In the genomic region with DNA sequence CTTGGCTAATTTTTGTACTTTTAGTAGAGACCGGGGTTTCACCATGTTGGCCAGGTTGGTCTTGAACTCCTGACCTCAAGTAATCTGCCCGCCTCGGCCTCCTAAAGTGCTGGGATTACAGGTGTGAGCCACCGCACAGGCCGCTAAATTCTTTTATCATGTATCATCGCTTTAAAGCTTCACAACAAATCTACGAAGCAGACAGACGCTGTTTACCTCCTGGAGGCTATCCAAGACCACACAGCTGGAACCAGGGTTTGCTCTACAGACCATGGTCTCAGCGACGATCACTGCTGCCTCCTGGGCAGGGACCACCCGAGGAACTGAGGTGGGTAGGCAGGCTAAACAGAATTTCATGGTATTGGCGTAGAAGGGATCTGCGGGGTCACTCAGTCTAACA, we compare ENCODE assay signal across 17 cellular contexts. TPM values are rescaled to one million over a fixed set of nuclear protein-coding genes. Genes with fewer than 3 reads are reported as not detected.
DNase-seq lines count a peak whose midpoint lies in the region; ATAC-seq and TF ChIP-seq lines count a peak whose summit lies in the region.
"Had no signal": no experiment of that assay in that cellular context is flagged by ENCODE, and none has a peak within 500 bp of the region (broad histone marks: within the 10 kb centered on the region; RNA-seq: fewer than 3 reads in every experiment).

No MANE protein-coding gene starts in this region.

- no peak overlapping the region for H3K14ac ChIP-seq in IMR-90 (replicated peaks; ENCODE audit: low read depth, low read length)

- H3K36me3 ChIP-seq in IMR-90 (ENCODE audit: control insufficient read depth, insufficient read depth, low read length) = no peaks in the 10 kb centered on the region
- H3K36me3 ChIP-seq: HAP-1, left ventricle myocardium inferior, uterus had no signal

- peaks cover 15% of the 10 kb centered on the region for H3K4me1 ChIP-seq in IMR-90 (ENCODE audit: control insufficient read depth, insufficient read depth, low read length)
- H3K4me1 ChIP-seq: HAP-1, uterus had no signal

- no peak overlapping the region for H2BK5ac ChIP-seq in IMR-90 (ENCODE audit: low read depth, low read length, poor library complexity, severe bottlenecking)

- TF ChIP-seq RAD21 in IMR-90 (IDR thresholded peaks at IDR 0.05; ENCODE audit: low read length) = no peak

- H2AFZ ChIP-seq in IMR-90 (replicated peaks; ENCODE audit: low read length, poor library complexity) = peak overlapping the region; percentile 71

- TF ChIP-seq POLR2A in IMR-90 (IDR thresholded peaks at IDR 0.05; ENCODE audit: low read depth, low read length) = no peak

- peak overlapping the region; percentile 96 for H2BK20ac ChIP-seq in IMR-90 (ENCODE audit: low read depth, low read length)

- no peak overlapping the region for H3K23ac ChIP-seq in IMR-90 (ENCODE audit: low read depth, low read length)

- dilution Hi-C loops in IMR-90 (cut with HindIII; ENCODE audit: low sequenced_read_pairs, unreplicated experiment) = no loop called here

- H2AK5ac ChIP-seq in IMR-90 (ENCODE audit: low read depth, low read length) = peak overlapping the region; percentile 93

- ATAC-seq in IMR-90 (ENCODE audit: low read depth) (no peak), GM19463 (IDR thresholded peaks at IDR 0.05; ENCODE audit: unreplicated experiment) (no peak), HG02885 (IDR thresholded peaks at IDR 0.05; ENCODE audit: poor library complexity, unreplicated experiment) (no peak), HG03097 (IDR thresholded peaks at IDR 0.05; ENCODE audit: low FRiP score, unreplicated experiment) (no peak)

- DNase-seq in COR-L47 (lab: John Stamatoyannopoulos, UW) (peak; percentile 76), IMR-90 (peak; percentile 47), SHP77 treated with DMSO at 0.1 percent for 48 hours (lab: John Stamatoyannopoulos, UW) (peak; percentile 4), kidney tubule cell (ENCODE audit: low spot score) (peak; percentile 52), COLO829 (ENCODE audit: low spot score) (no peak)
- DNase-seq: NCI-H1417 treated with DMSO at 0.1 percent for 48 hours, NCI-H2227 treated with DMSO at 0.1 percent for 48 hours had no signal

- peak overlapping the region; percentile 83 for H3K4ac ChIP-seq in IMR-90 (ENCODE audit: low read depth, low read length)

- H3K18ac ChIP-seq in IMR-90 (ENCODE audit: low read depth, low read length) = 0 out of 2 replicates have a peak overlapping the region, but pooled peaks have one; percentile 6

- peak overlapping the region; percentile 41 to 47; a peak in 2 of 4 replicates for H4K8ac ChIP-seq in IMR-90 (ENCODE audit: low read depth in 2 of 2, low read length in 2 of 2)

- BruUV-seq in IMR-90 (replicated peaks; lab: Mats Ljungman, UMichigan) = no TSS peak

- H3K27ac ChIP-seq in IMR-90 (ENCODE audit: insufficient read depth, low read length) = no peak overlapping the region
- H3K27ac ChIP-seq: left ventricle myocardium inferior, uterus had no signal

- H4K91ac ChIP-seq in IMR-90 (ENCODE audit: insufficient read depth, low read depth, low read length) = peak overlapping the region; percentile 84

- peaks cover 11% of the 10 kb centered on the region for H3K9me1 ChIP-seq in IMR-90 (ENCODE audit: insufficient read depth, low read length)

- peak overlapping the region; percentile 22 for H2AK9ac ChIP-seq in IMR-90 (replicated peaks; ENCODE audit: low read depth, low read length, poor library complexity)

- POLR2A ChIA-PET in IMR-90 (lab: Charles Lee; ENCODE audit: unreplicated experiment) = no interaction called here

- CTCF ChIA-PET in IMR-90 (lab: Yijun Ruan, JAX) = interaction anchor here (0.9 kb wide), 1 partner anchor 716 kb away, joined by 3 read pairs; no protein-coding TSS in a partner anchor

- no peaks in the 10 kb centered on the region for H3K9me3 ChIP-seq in IMR-90 (ENCODE audit: control insufficient read depth, insufficient read depth, low read length)
- H3K9me3 ChIP-seq: body of pancreas, HAP-1, left ventricle myocardium inferior, uterus had no signal

- H2BK15ac ChIP-seq in IMR-90 (ENCODE audit: low read depth, low read length) = peak overlapping the region; percentile 54; the same call in 1 of the 3 replicates

- H3K4me3 ChIP-seq in IMR-90 (ENCODE audit: insufficient read depth, low read depth, low read length) = no peak overlapping the region
- H3K4me3 ChIP-seq: body of pancreas, HAP-1, left ventricle myocardium inferior, uterus had no signal

- H3K56ac ChIP-seq in IMR-90 (ENCODE audit: extremely low read depth, insufficient read depth, low read length) = no peak overlapping the region

- H2BK120ac ChIP-seq in IMR-90 (ENCODE audit: low read depth, low read length) = peak overlapping the region; percentile 92

- 33% methylated on average over 3 of the region's 13 CpGs; no CpG with 5 or more reads in 1 of the 2 experiments for WGBS in IMR-90 (ENCODE audit: extremely low coverage in 2 of 2, insufficient read length in 1 of 2), 2 experiments

- H3K79me1 ChIP-seq in IMR-90 (ENCODE audit: low read depth in 1 of 2, low read length in 2 of 2) = no peaks in the 10 kb centered on the region

- H3K9ac ChIP-seq in IMR-90 (ENCODE audit: low read depth, low read length) = no peak overlapping the region

- intact Hi-C loops in IMR-90 (cut with micrococcal nuclease) = no loop called here

- peak overlapping the region; percentile 35; the same call in 1 of the 2 replicates for H4K5ac ChIP-seq in IMR-90 (ENCODE audit: low read depth, low read length)

- TF ChIP-seq CTCF in IMR-90 (conservative IDR thresholded peaks at IDR 0.05; ENCODE audit: low read depth, low read length) = no peak

- H4K20me1 ChIP-seq in IMR-90 (ENCODE audit: insufficient read depth, low read length) = no peaks in the 10 kb centered on the region

- in situ Hi-C loops in IMR-90 (cut with MboI; ENCODE audit: low sequenced_read_pairs) = loop anchor here (5.0 kb wide), 1 partner anchor 43 kb away; no protein-coding TSS in a partner anchor

- no peaks in the 10 kb centered on the region for H3K27me3 ChIP-seq in IMR-90 (ENCODE audit: control insufficient read depth, insufficient read depth, low read length)
- H3K27me3 ChIP-seq: body of pancreas, uterus had no signal

- no peak overlapping the region for H3K4me2 ChIP-seq in IMR-90 (ENCODE audit: low read depth, low read length)

TF ChIP-seq in IMR-90, 13 proteins besides CTCF, POLR2A, EP300 and RAD21:
- TF ChIP-seq FOS (IDR thresholded peaks at IDR 0.05; ENCODE audit: low read depth, low read length) (no peak), CEBPB (IDR thresholded peaks at IDR 0.05; ENCODE audit: low read depth, low read length) (no peak), NFE2L2 (IDR thresholded peaks at IDR 0.05; ENCODE audit: low read depth, low read length) (no peak), MAZ (IDR thresholded peaks at IDR 0.05; ENCODE audit: borderline replicate concordance, low read depth, low read length) (no peak), MAFK (IDR thresholded peaks at IDR 0.05; ENCODE audit: low read depth, low read length) (no peak), MXI1 (IDR thresholded peaks at IDR 0.05; ENCODE audit: borderline replicate concordance, low read depth, low read length) (no peak), RFX5 (IDR thresholded peaks at IDR 0.05; ENCODE audit: low read depth, low read length) (no peak), RCOR1 (IDR thresholded peaks at IDR 0.05; ENCODE audit: insufficient replicate concordance, low read length) (no peak), CHD1 (IDR thresholded peaks at IDR 0.05; ENCODE audit: low read depth, low read length) (no peak), BHLHE40 (IDR thresholded peaks at IDR 0.05; ENCODE audit: low read depth, low read length) (no peak), SMC3 (IDR thresholded peaks at IDR 0.05; ENCODE audit: low read depth, low read length) (no peak)
- TF ChIP-seq, protein P1, sequence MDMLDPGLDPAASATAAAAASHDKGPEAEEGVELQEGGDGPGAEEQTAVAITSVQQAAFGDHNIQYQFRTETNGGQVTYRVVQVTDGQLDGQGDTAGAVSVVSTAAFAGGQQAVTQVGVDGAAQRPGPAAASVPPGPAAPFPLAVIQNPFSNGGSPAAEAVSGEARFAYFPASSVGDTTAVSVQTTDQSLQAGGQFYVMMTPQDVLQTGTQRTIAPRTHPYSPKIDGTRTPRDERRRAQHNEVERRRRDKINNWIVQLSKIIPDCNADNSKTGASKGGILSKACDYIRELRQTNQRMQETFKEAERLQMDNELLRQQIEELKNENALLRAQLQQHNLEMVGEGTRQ (IDR thresholded peaks at IDR 0.05; ENCODE audit: low read depth, low read length) = no peak
- TF ChIP-seq, protein P2, sequence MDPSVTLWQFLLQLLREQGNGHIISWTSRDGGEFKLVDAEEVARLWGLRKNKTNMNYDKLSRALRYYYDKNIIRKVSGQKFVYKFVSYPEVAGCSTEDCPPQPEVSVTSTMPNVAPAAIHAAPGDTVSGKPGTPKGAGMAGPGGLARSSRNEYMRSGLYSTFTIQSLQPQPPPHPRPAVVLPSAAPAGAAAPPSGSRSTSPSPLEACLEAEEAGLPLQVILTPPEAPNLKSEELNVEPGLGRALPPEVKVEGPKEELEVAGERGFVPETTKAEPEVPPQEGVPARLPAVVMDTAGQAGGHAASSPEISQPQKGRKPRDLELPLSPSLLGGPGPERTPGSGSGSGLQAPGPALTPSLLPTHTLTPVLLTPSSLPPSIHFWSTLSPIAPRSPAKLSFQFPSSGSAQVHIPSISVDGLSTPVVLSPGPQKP (IDR thresholded peaks at IDR 0.05; ENCODE audit: borderline replicate concordance, low read depth, low read length) = no peak

RNA-seq across cellular contexts. Expression of gene KRT80, which starts 27.2 kb away (rescaled TPM):
- total RNA-seq in IMR-90 (2012; rRNA removed) = 0.54 and 0.56 TPM in 2 replicates
- 3.4 TPM in 2 replicates for polyA plus RNA-seq in IMR-90 (2012; rRNA removed)
- polyA plus RNA-seq in IMR-90 (2012; cell fraction: cytosol; rRNA removed) = 1.2 and 2.4 TPM in 2 replicates
- 14.7 and 18.0 TPM in 2 replicates for polyA plus RNA-seq in IMR-90 (2012; cell fraction: nucleus; rRNA removed; ENCODE audit: low replicate concordance)
- total RNA-seq: activated CD8-positive, alpha-beta T cell treated with anti-CD3 and anti-CD28 coated beads for 36 hours; activated naive CD4-positive, alpha-beta T cell treated with anti-CD3 and anti-CD28 coated beads, Interleukin-2, amount 50 U/mL, for 72 hours; CD8-positive, alpha-beta memory T cell; left ventricle myocardium inferior had no signal
- polyA plus RNA-seq: CD8-positive, alpha-beta memory T cell had no signal
